In genomic region chr11:38723361-38723760, GRCh38 we compare ENCODE assay signal across 29 cellular contexts.
"Had no signal": no experiment of that assay in that cellular context is flagged by ENCODE, and none has a peak within 500 bp of the region (broad histone marks: within the 10 kb centered on the region; RNA-seq: fewer than 3 reads in every experiment).

No MANE protein-coding gene starts in this region.

- H3K27me3 Mint-ChIP-seq: stimulated activated memory B cell treated with anti-CD40 and anti-IgM and Interleukin-4, amounts not matched to agents 10 μg/mL and 1 μg/mL and 100 μg/mL, for 72 hours; stimulated activated naive B cell treated with anti-CD40 and anti-IgM and Interleukin-4, amounts not matched to agents 10 μg/mL and 1 μg/mL and 100 μg/mL, for 72 hours; stimulated activated naive CD8-positive, alpha-beta T cell treated with anti-CD3 and anti-CD28 coated beads, Interleukin-15, amount 100 ng/mL, for 72 hours; stimulated activated naive CD8-positive, alpha-beta T cell treated with anti-CD3 and anti-CD28 coated beads, Interleukin-15, Interleukin-2, amounts not matched to agents 100 ng/mL and 50 ng/mL, for 24 hours had no signal

- H3K4me3 Mint-ChIP-seq: stimulated activated effector memory CD8-positive, alpha-beta T cell treated with anti-CD3 and anti-CD28 coated beads, Interleukin-12 subunit alpha, Interleukin-12 subunit beta, amount 100 ng/mL, for 72 hours; stimulated activated memory B cell treated with anti-CD40 and anti-IgM and Interleukin-4, amounts not matched to agents 10 μg/mL and 1 μg/mL and 100 μg/mL, for 72 hours; stimulated activated naive B cell treated with anti-CD40 and anti-IgM and Interleukin-4, amounts not matched to agents 10 μg/mL and 1 μg/mL and 100 μg/mL, for 72 hours; stimulated activated naive CD8-positive, alpha-beta T cell treated with anti-CD3 and anti-CD28 coated beads, Interleukin-15, amount 100 ng/mL, for 72 hours; stimulated activated naive CD8-positive, alpha-beta T cell treated with anti-CD3 and anti-CD28 coated beads, Interleukin-15, Interleukin-2, amounts not matched to agents 100 ng/mL and 50 ng/mL, for 24 hours; type B pancreatic cell had no signal

- H3K36me3 ChIP-seq: stomach, suprapubic skin, thoracic aorta, thyroid gland, tibial artery, tibial nerve, transverse colon, upper lobe of left lung, upper lobe of right lung, uterus, vagina had no signal

- H3K27ac Mint-ChIP-seq: stimulated activated effector memory CD8-positive, alpha-beta T cell treated with anti-CD3 and anti-CD28 coated beads, Interleukin-12 subunit alpha, Interleukin-12 subunit beta, amount 100 ng/mL, for 72 hours; stimulated activated memory B cell treated with anti-CD40 and anti-IgM and Interleukin-4, amounts not matched to agents 10 μg/mL and 1 μg/mL and 100 μg/mL, for 72 hours; stimulated activated naive B cell treated with anti-CD40 and anti-IgM and Interleukin-4, amounts not matched to agents 10 μg/mL and 1 μg/mL and 100 μg/mL, for 72 hours; stimulated activated naive CD8-positive, alpha-beta T cell treated with anti-CD3 and anti-CD28 coated beads, Interleukin-15, amount 100 ng/mL, for 72 hours; stimulated activated naive CD8-positive, alpha-beta T cell treated with anti-CD3 and anti-CD28 coated beads, Interleukin-15, Interleukin-2, amounts not matched to agents 100 ng/mL and 50 ng/mL, for 24 hours; type B pancreatic cell had no signal

- H3K9me3 Mint-ChIP-seq: type B pancreatic cell had no signal

- H3K4me1 ChIP-seq: stomach, suprapubic skin, testis, transverse colon, upper lobe of left lung, upper lobe of right lung, uterus, vagina had no signal

- DNase-seq: stimulated activated CD4-positive, alpha-beta T cell treated with anti-CD3 and anti-CD28 coated beads, Interleukin-2, amount 100 ng/mL, for 48 hours; stimulated activated CD4-positive, alpha-beta T cell treated with anti-CD3 and anti-CD28 coated beads, Interleukin-4, amount 100 ng/mL, for 1 hour; stimulated activated CD4-positive, alpha-beta T cell treated with anti-CD3 and anti-CD28 coated beads, Interleukin-4, amount 100 ng/mL, for 24 hours; stimulated activated CD4-positive, alpha-beta T cell treated with anti-CD3 and anti-CD28 coated beads, Interleukin-4, amount 100 ng/mL, for 4 hours; stimulated activated CD8-positive, alpha-beta memory T cell treated with anti-CD3 and anti-CD28 coated beads, Interleukin-4, amount 100 ng/mL, for 48 hours; stimulated activated naive B cell treated with anti-CD40 and anti-IgM and Interleukin-4, amounts not matched to agents 10 μg/mL and 1 μg/mL and 100 μg/mL, for 72 hours; stimulated activated naive CD4-positive, alpha-beta T cell; stimulated activated naive CD4-positive, alpha-beta T cell treated with Interleukin-2 at 50 U/mL for 16 hours; stimulated activated naive CD8-positive, alpha-beta T cell treated with anti-CD3 and anti-CD28 coated beads, Interleukin-15, amount 100 ng/mL, for 72 hours; stimulated activated naive CD8-positive, alpha-beta T cell treated with anti-CD3 and anti-CD28 coated beads, Interleukin-15, Interleukin-2, amounts not matched to agents 100 U/mL and 50 U/mL, for 24 hours; stomach; substantia nigra; testis; thyroid gland; tibial artery; transverse colon; trophoblast cell; upper lobe of left lung; upper lobe of right lung; uterus had no signal

- H3K27me3 ChIP-seq: stomach, suprapubic skin, testis, thyroid gland, tibial artery, tibial nerve, transverse colon, upper lobe of left lung, upper lobe of right lung, uterus, vagina had no signal

- H3K4me3 ChIP-seq: stomach, suprapubic skin, testis, thoracic aorta, thyroid gland, tibial artery, tibial nerve, transverse colon, upper lobe of left lung, upper lobe of right lung, uterus, vagina had no signal

- H3K27ac ChIP-seq: stomach, suprapubic skin, testis, thoracic aorta, thyroid gland, tibial artery, tibial nerve, transverse colon, upper lobe of left lung, upper lobe of right lung, uterus, vagina had no signal

- FAIRE-seq: urothelium cell line had no signal

- ATAC-seq: stimulated activated effector memory CD8-positive, alpha-beta T cell treated with anti-CD3 and anti-CD28 coated beads, Interleukin-12 subunit alpha, Interleukin-12 subunit beta, amount 100 ng/mL, for 72 hours; stimulated activated memory B cell treated with anti-CD40 and anti-IgM and Interleukin-4, amounts not matched to agents 10 μg/mL and 1 μg/mL and 100 μg/mL, for 72 hours; stimulated activated naive B cell treated with anti-CD40 and anti-IgM and Interleukin-4, amounts not matched to agents 10 μg/mL and 1 μg/mL and 100 μg/mL, for 72 hours; stimulated activated naive CD8-positive, alpha-beta T cell treated with anti-CD3 and anti-CD28 coated beads, Interleukin-15, amount 100 ng/mL, for 72 hours; stimulated activated naive CD8-positive, alpha-beta T cell treated with anti-CD3 and anti-CD28 coated beads, Interleukin-15, Interleukin-2, amounts not matched to agents 100 U/mL and 50 U/mL, for 24 hours; upper lobe of right lung had no signal

- H3K4me1 Mint-ChIP-seq: stimulated activated effector memory CD8-positive, alpha-beta T cell treated with anti-CD3 and anti-CD28 coated beads, Interleukin-12 subunit alpha, Interleukin-12 subunit beta, amount 100 ng/mL, for 72 hours; stimulated activated memory B cell treated with anti-CD40 and anti-IgM and Interleukin-4, amounts not matched to agents 10 μg/mL and 1 μg/mL and 100 μg/mL, for 72 hours; stimulated activated naive B cell treated with anti-CD40 and anti-IgM and Interleukin-4, amounts not matched to agents 10 μg/mL and 1 μg/mL and 100 μg/mL, for 72 hours; stimulated activated naive CD8-positive, alpha-beta T cell treated with anti-CD3 and anti-CD28 coated beads, Interleukin-15, amount 100 ng/mL, for 72 hours had no signal

- H3K9me3 ChIP-seq: suprapubic skin, testis, thoracic aorta, thyroid gland, tibial artery, transverse colon, upper lobe of left lung, upper lobe of right lung, uterus, vagina had no signal

- H3K36me3 Mint-ChIP-seq: stimulated activated effector memory CD8-positive, alpha-beta T cell treated with anti-CD3 and anti-CD28 coated beads, Interleukin-12 subunit alpha, Interleukin-12 subunit beta, amount 100 ng/mL, for 72 hours; stimulated activated memory B cell treated with anti-CD40 and anti-IgM and Interleukin-4, amounts not matched to agents 10 μg/mL and 1 μg/mL and 100 μg/mL, for 72 hours; stimulated activated naive B cell treated with anti-CD40 and anti-IgM and Interleukin-4, amounts not matched to agents 10 μg/mL and 1 μg/mL and 100 μg/mL, for 72 hours; type B pancreatic cell had no signal
